Comparison of ENCODE assay signal across 6 cellular contexts in genomic region chr17:75876190-75876937, GRCh38.
DNase-seq lines count a peak whose midpoint lies in the region; ATAC-seq lines count a peak whose summit lies in the region.

No MANE protein-coding gene starts in this region.

- DNase-seq in activated CD4-positive, alpha-beta T cell treated with anti-CD3 and anti-CD28 coated beads, Interleukin-2, amount 50 U/mL, for 48 hours = peak; percentile 73 to 76
- peak; percentile 81 for DNase-seq in glomerular visceral epithelial cell (ENCODE audit: extremely low spot score)
- peak; percentile 51 for DNase-seq in stimulated activated CD8-positive, alpha-beta memory T cell treated with anti-CD3 and anti-CD28 coated beads, Interleukin-15, amount 100 ng/mL, for 1 hour (ENCODE audit: low read depth)
- no peak for DNase-seq in KBM-7
- no peak for DNase-seq in NCI-H2227 treated with DMSO at 0.1 percent for 48 hours (lab: John Stamatoyannopoulos, UW)

- in situ Hi-C loops in KBM-7 (cut with MboI; ENCODE audit: low pct_unique_long_range_greater_than_20kb, low sequenced_read_pairs) = no loop called here

- ATAC-seq in HG02852 (IDR thresholded peaks at IDR 0.05; ENCODE audit: unreplicated experiment) = peak; percentile 39

Comparison
In these comparisons a context has a peak if more than half of its experiments do, and no peak if none do; other contexts are left out.
1. DNase-seq: peak in activated CD4-positive, alpha-beta T cell treated with anti-CD3 and anti-CD28 coated beads, Interleukin-2, amount 50 U/mL, for 48 hours (2 of 2), glomerular visceral epithelial cell (single experiment) and stimulated activated CD8-positive, alpha-beta memory T cell treated with anti-CD3 and anti-CD28 coated beads, Interleukin-15, amount 100 ng/mL, for 1 hour (single experiment); none in KBM-7 (single experiment) and NCI-H2227 treated with DMSO at 0.1 percent for 48 hours (single experiment).